ENCODE assay signal across 1 cellular context in the genomic region with DNA sequence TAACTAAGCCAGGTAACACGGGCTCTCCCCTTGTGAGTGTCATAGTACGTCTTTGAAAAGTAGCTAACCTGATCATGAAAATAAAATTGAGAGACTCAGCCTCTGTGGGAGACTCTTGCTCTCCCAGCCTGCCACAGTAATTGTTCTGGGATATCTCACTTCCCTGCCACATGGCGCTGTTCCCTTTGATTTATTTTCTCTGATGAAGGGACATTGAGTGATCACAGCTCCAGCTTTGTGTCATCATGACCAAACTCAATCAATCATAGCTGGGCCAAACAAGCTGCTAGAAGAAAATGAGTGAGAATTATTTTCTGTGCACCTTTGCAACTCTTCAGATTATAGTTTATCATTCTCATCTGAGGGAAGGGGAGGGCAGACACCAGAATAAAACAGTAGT.
TF ChIP-seq lines count a peak whose summit lies in the region.

No MANE protein-coding gene starts in this region.

TF ChIP-seq in HEK293T, 16 proteins besides CTCF, POLR2A, EP300 and RAD21 (continued from another document):
- TF ChIP-seq, protein P1, sequence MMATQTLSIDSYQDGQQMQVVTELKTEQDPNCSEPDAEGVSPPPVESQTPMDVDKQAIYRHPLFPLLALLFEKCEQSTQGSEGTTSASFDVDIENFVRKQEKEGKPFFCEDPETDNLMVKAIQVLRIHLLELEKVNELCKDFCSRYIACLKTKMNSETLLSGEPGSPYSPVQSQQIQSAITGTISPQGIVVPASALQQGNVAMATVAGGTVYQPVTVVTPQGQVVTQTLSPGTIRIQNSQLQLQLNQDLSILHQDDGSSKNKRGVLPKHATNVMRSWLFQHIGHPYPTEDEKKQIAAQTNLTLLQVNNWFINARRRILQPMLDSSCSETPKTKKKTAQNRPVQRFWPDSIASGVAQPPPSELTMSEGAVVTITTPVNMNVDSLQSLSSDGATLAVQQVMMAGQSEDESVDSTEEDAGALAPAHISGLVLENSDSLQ (IDR thresholded peaks at IDR 0.05), result peak; percentile 60; the same call in 1 of the 2 replicates
- no peak for TF ChIP-seq SUZ12 (IDR thresholded peaks at IDR 0.05)
